Comparison of ENCODE assay signal across 1 cellular context in the genomic region with DNA sequence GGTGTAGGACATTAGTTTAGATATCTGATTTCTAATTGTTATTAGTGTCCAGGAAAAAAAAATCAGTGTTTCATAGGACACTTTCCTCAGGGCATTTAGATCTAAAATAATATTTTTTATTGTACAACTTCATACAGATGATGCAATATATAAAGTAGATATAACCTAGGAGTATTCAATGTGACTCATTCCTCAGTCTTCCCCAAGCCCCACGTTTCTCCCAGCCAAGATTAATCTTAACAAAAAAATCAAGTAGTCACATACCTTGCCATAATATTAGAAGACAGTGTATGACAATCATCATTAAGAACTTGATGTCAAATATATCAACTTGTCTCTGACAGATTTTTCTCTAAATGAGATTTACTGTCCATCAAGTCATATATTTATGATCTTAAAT.
TF ChIP-seq lines count a peak whose summit lies in the region.

No MANE protein-coding gene starts in this region.

TF ChIP-seq in GM23338, 12 proteins besides CTCF, POLR2A, EP300 and RAD21 (continued from another document):
- TF ChIP-seq, protein P1, sequence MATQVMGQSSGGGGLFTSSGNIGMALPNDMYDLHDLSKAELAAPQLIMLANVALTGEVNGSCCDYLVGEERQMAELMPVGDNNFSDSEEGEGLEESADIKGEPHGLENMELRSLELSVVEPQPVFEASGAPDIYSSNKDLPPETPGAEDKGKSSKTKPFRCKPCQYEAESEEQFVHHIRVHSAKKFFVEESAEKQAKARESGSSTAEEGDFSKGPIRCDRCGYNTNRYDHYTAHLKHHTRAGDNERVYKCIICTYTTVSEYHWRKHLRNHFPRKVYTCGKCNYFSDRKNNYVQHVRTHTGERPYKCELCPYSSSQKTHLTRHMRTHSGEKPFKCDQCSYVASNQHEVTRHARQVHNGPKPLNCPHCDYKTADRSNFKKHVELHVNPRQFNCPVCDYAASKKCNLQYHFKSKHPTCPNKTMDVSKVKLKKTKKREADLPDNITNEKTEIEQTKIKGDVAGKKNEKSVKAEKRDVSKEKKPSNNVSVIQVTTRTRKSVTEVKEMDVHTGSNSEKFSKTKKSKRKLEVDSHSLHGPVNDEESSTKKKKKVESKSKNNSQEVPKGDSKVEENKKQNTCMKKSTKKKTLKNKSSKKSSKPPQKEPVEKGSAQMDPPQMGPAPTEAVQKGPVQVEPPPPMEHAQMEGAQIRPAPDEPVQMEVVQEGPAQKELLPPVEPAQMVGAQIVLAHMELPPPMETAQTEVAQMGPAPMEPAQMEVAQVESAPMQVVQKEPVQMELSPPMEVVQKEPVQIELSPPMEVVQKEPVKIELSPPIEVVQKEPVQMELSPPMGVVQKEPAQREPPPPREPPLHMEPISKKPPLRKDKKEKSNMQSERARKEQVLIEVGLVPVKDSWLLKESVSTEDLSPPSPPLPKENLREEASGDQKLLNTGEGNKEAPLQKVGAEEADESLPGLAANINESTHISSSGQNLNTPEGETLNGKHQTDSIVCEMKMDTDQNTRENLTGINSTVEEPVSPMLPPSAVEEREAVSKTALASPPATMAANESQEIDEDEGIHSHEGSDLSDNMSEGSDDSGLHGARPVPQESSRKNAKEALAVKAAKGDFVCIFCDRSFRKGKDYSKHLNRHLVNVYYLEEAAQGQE (IDR thresholded peaks at IDR 0.05; ENCODE audit: unreplicated experiment) = no peak
- TF ChIP-seq, protein P2, sequence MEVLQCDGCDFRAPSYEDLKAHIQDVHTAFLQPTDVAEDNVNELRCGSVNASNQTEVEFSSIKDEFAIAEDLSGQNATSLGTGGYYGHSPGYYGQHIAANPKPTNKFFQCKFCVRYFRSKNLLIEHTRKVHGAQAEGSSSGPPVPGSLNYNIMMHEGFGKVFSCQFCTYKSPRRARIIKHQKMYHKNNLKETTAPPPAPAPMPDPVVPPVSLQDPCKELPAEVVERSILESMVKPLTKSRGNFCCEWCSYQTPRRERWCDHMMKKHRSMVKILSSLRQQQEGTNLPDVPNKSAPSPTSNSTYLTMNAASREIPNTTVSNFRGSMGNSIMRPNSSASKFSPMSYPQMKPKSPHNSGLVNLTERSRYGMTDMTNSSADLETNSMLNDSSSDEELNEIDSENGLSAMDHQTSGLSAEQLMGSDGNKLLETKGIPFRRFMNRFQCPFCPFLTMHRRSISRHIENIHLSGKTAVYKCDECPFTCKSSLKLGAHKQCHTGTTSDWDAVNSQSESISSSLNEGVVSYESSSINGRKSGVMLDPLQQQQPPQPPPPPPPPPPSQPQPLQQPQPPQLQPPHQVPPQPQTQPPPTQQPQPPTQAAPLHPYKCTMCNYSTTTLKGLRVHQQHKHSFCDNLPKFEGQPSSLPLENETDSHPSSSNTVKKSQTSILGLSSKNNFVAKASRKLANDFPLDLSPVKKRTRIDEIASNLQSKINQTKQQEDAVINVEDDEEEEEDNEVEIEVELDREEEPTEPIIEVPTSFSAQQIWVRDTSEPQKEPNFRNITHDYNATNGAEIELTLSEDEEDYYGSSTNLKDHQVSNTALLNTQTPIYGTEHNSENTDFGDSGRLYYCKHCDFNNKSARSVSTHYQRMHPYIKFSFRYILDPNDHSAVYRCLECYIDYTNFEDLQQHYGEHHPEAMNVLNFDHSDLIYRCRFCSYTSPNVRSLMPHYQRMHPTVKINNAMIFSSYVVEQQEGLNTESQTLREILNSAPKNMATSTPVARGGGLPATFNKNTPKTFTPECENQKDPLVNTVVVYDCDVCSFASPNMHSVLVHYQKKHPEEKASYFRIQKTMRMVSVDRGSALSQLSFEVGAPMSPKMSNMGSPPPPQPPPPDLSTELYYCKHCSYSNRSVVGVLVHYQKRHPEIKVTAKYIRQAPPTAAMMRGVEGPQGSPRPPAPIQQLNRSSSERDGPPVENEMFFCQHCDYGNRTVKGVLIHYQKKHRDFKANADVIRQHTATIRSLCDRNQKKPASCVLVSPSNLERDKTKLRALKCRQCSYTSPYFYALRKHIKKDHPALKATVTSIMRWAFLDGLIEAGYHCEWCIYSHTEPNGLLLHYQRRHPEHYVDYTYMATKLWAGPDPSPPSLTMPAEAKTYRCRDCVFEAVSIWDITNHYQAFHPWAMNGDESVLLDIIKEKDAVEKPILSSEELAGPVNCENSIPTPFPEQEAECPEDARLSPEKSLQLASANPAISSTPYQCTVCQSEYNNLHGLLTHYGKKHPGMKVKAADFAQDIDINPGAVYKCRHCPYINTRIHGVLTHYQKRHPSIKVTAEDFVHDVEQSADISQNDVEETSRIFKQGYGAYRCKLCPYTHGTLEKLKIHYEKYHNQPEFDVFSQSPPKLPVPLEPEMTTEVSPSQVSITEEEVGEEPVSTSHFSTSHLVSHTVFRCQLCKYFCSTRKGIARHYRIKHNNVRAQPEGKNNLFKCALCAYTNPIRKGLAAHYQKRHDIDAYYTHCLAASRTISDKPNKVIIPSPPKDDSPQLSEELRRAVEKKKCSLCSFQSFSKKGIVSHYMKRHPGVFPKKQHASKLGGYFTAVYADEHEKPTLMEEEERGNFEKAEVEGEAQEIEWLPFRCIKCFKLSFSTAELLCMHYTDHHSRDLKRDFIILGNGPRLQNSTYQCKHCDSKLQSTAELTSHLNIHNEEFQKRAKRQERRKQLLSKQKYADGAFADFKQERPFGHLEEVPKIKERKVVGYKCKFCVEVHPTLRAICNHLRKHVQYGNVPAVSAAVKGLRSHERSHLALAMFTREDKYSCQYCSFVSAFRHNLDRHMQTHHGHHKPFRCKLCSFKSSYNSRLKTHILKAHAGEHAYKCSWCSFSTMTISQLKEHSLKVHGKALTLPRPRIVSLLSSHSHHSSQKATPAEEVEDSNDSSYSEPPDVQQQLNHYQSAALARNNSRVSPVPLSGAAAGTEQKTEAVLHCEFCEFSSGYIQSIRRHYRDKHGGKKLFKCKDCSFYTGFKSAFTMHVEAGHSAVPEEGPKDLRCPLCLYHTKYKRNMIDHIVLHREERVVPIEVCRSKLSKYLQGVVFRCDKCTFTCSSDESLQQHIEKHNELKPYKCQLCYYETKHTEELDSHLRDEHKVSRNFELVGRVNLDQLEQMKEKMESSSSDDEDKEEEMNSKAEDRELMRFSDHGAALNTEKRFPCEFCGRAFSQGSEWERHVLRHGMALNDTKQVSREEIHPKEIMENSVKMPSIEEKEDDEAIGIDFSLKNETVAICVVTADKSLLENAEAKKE (CRISPR knock-in tag; IDR thresholded peaks at IDR 0.05) = no peak
- TF ChIP-seq ZNF114 (CRISPR knock-in tag; IDR thresholded peaks at IDR 0.05) (no peak), JUNB (IDR thresholded peaks at IDR 0.05; ENCODE audit: unreplicated experiment) (no peak), NANOG (IDR thresholded peaks at IDR 0.05; ENCODE audit: borderline replicate concordance) (no peak), STAT1 (IDR thresholded peaks at IDR 0.05; ENCODE audit: unreplicated experiment) (no peak), EZH2phosphoT487 (IDR thresholded peaks at IDR 0.05; ENCODE audit: unreplicated experiment) (no peak), ZNF331 (CRISPR knock-in tag; IDR thresholded peaks at IDR 0.05; ENCODE audit: low read depth) (no peak), CREB1 (CRISPR knock-in tag; IDR thresholded peaks at IDR 0.05; ENCODE audit: low read depth) (no peak), POLR2AphosphoS5 (IDR thresholded peaks at IDR 0.05; ENCODE audit: low read depth) (no peak), EZH2 (IDR thresholded peaks at IDR 0.05; ENCODE audit: low read depth, unreplicated experiment) (no peak)
